Comparison of ENCODE assay signal across 32 cellular contexts in genomic region chr2:126947090-126947404, GRCh38. TPM values are rescaled to one million over a fixed set of nuclear protein-coding genes. Genes with fewer than 3 reads are reported as not detected.
"Had no signal": no experiment of that assay in that cellular context is flagged by ENCODE, and none has a peak within 500 bp of the region (broad histone marks: within the 10 kb centered on the region; RNA-seq: fewer than 3 reads in every experiment).

No MANE protein-coding gene starts in this region.

- H3K27ac Mint-ChIP-seq: activated CD4-positive, alpha-beta memory T cell treated with anti-CD3 and anti-CD28 coated beads, Interleukin-2, amount 10 ng/mL, durations not matched to agents 7 days and 5 days; activated CD4-positive, alpha-beta T cell treated with anti-CD3 and anti-CD28 coated beads, Interleukin-2, amount 10 ng/mL, durations not matched to agents 7 days and 5 days; activated naive CD4-positive, alpha-beta T cell treated with anti-CD3 and anti-CD28 coated beads, Interleukin-2, amount 10 ng/mL, durations not matched to agents 7 days and 5 days; activated naive CD8-positive, alpha-beta T cell treated with anti-CD3 and anti-CD28 coated beads, Interleukin-2, amount 10 ng/mL, durations not matched to agents 7 days and 5 days; activated T-cell treated with anti-CD3 and anti-CD28 coated beads, Interleukin-2, amount 50 U/mL, for 24 hours; endodermal cell; stimulated activated effector memory CD8-positive, alpha-beta T cell treated with anti-CD3 and anti-CD28 coated beads, Interleukin-12 subunit alpha, Interleukin-12 subunit beta, amount 100 ng/mL, for 72 hours; stimulated activated naive CD8-positive, alpha-beta T cell treated with anti-CD3 and anti-CD28 coated beads, Interleukin-15, Interleukin-2, amounts not matched to agents 100 ng/mL and 50 ng/mL, for 24 hours; T-helper 17 cell had no signal

- H3K27me3 ChIP-seq: brain microvascular endothelial cell, foreskin keratinocyte, uterus had no signal

- DNase-seq: activated CD4-positive, alpha-beta memory T cell treated with anti-CD3 and anti-CD28 coated beads, Interleukin-2, amount 10 ng/mL, durations not matched to agents 7 days and 5 days; activated CD4-positive, alpha-beta T cell treated with anti-CD3 and anti-CD28 coated beads for 1 hour; activated CD4-positive, alpha-beta T cell treated with anti-CD3 and anti-CD28 coated beads, Interleukin-2, amount 10 ng/mL, durations not matched to agents 7 days and 5 days; activated CD8-positive, alpha-beta memory T cell treated with anti-CD3 and anti-CD28 coated beads, Interleukin-2, amount 50 U/mL, for 48 hours; activated gamma-delta T cell; activated naive CD4-positive, alpha-beta T cell treated with anti-CD3 and anti-CD28 coated beads, Interleukin-2, amount 10 ng/mL, durations not matched to agents 7 days and 5 days; activated naive CD8-positive, alpha-beta T cell treated with anti-CD3 and anti-CD28 coated beads, Interleukin-2, amount 10 ng/mL, durations not matched to agents 7 days and 5 days; activated T-cell treated with anti-CD3 and anti-CD28 coated beads, Interleukin-2, amount 50 U/mL, for 24 hours; brain microvascular endothelial cell; caudate nucleus; endodermal cell; foreskin keratinocyte; heart right ventricle; midbrain; naive thymus-derived CD8-positive, alpha-beta T cell; small intestine; stimulated activated CD4-positive, alpha-beta T cell treated with anti-CD3 and anti-CD28 coated beads, Interleukin-4, amount 100 ng/mL, for 24 hours; SW 1271; T-helper 17 cell; T1000; trophoblast cell; uterus had no signal

- H3K27ac ChIP-seq: brain microvascular endothelial cell, foreskin keratinocyte, heart right ventricle, thoracic aorta, uterus had no signal

- H3K4me1 ChIP-seq: foreskin keratinocyte, heart right ventricle, uterus had no signal

- H3K36me3 ChIP-seq: brain microvascular endothelial cell, heart right ventricle, thoracic aorta, uterus had no signal

- H3K9me3 ChIP-seq: thoracic aorta, uterus had no signal

- ATAC-seq: esophagus mucosa; foreskin keratinocyte; heart right ventricle; naive thymus-derived CD8-positive, alpha-beta T cell; sciatic nerve; stimulated activated effector memory CD8-positive, alpha-beta T cell treated with anti-CD3 and anti-CD28 coated beads, Interleukin-12 subunit alpha, Interleukin-12 subunit beta, amount 100 ng/mL, for 72 hours; T-helper 17 cell had no signal

- H3K36me3 Mint-ChIP-seq: activated naive CD4-positive, alpha-beta T cell treated with anti-CD3 and anti-CD28 coated beads, Interleukin-2, amount 10 ng/mL, durations not matched to agents 7 days and 5 days; activated naive CD8-positive, alpha-beta T cell treated with anti-CD3 and anti-CD28 coated beads, Interleukin-2, amount 10 ng/mL, durations not matched to agents 7 days and 5 days; stimulated activated effector memory CD8-positive, alpha-beta T cell treated with anti-CD3 and anti-CD28 coated beads, Interleukin-12 subunit alpha, Interleukin-12 subunit beta, amount 100 ng/mL, for 72 hours had no signal

- H3K4me3 ChIP-seq: heart right ventricle, thoracic aorta, uterus had no signal

- FAIRE-seq: astrocyte, islet of Langerhans, small intestine had no signal

- H3K4me1 Mint-ChIP-seq: activated CD4-positive, alpha-beta memory T cell treated with anti-CD3 and anti-CD28 coated beads, Interleukin-2, amount 10 ng/mL, durations not matched to agents 7 days and 5 days; activated CD4-positive, alpha-beta T cell treated with anti-CD3 and anti-CD28 coated beads, Interleukin-2, amount 10 ng/mL, durations not matched to agents 7 days and 5 days; activated naive CD4-positive, alpha-beta T cell treated with anti-CD3 and anti-CD28 coated beads, Interleukin-2, amount 10 ng/mL, durations not matched to agents 7 days and 5 days; stimulated activated effector memory CD8-positive, alpha-beta T cell treated with anti-CD3 and anti-CD28 coated beads, Interleukin-12 subunit alpha, Interleukin-12 subunit beta, amount 100 ng/mL, for 72 hours had no signal

- H3K4me3 Mint-ChIP-seq: activated CD4-positive, alpha-beta memory T cell treated with anti-CD3 and anti-CD28 coated beads, Interleukin-2, amount 10 ng/mL, durations not matched to agents 7 days and 5 days; activated CD4-positive, alpha-beta T cell treated with anti-CD3 and anti-CD28 coated beads, Interleukin-2, amount 10 ng/mL, durations not matched to agents 7 days and 5 days; activated naive CD4-positive, alpha-beta T cell treated with anti-CD3 and anti-CD28 coated beads, Interleukin-2, amount 10 ng/mL, durations not matched to agents 7 days and 5 days; activated naive CD8-positive, alpha-beta T cell treated with anti-CD3 and anti-CD28 coated beads, Interleukin-2, amount 10 ng/mL, durations not matched to agents 7 days and 5 days; activated T-cell treated with anti-CD3 and anti-CD28 coated beads, Interleukin-2, amount 50 U/mL, for 24 hours; endodermal cell; naive thymus-derived CD8-positive, alpha-beta T cell; stimulated activated effector memory CD8-positive, alpha-beta T cell treated with anti-CD3 and anti-CD28 coated beads, Interleukin-12 subunit alpha, Interleukin-12 subunit beta, amount 100 ng/mL, for 72 hours; stimulated activated naive CD8-positive, alpha-beta T cell treated with anti-CD3 and anti-CD28 coated beads, Interleukin-15, Interleukin-2, amounts not matched to agents 100 ng/mL and 50 ng/mL, for 24 hours; T-helper 17 cell had no signal

RNA-seq across cellular contexts. Expression of gene TEX51, which starts 48.4 kb away (rescaled TPM):
- total RNA-seq: activated CD4-positive, alpha-beta memory T cell treated with anti-CD3 and anti-CD28 coated beads, Interleukin-2, amount 10 ng/mL, durations not matched to agents 7 days and 5 days; activated CD4-positive, alpha-beta T cell treated with anti-CD3 and anti-CD28 coated beads, Interleukin-2, amount 10 ng/mL, durations not matched to agents 7 days and 5 days; activated naive CD8-positive, alpha-beta T cell treated with anti-CD3 and anti-CD28 coated beads, Interleukin-2, amount 10 ng/mL, durations not matched to agents 7 days and 5 days; astrocyte; endodermal cell; esophagus mucosa; foreskin keratinocyte; heart right ventricle; liver; naive thymus-derived CD8-positive, alpha-beta T cell; osteoblast; sciatic nerve; subcutaneous adipose tissue; T-helper 17 cell; thoracic aorta; uterus had no signal
